1 cellular context compared by ENCODE assay signal in the genomic region with DNA sequence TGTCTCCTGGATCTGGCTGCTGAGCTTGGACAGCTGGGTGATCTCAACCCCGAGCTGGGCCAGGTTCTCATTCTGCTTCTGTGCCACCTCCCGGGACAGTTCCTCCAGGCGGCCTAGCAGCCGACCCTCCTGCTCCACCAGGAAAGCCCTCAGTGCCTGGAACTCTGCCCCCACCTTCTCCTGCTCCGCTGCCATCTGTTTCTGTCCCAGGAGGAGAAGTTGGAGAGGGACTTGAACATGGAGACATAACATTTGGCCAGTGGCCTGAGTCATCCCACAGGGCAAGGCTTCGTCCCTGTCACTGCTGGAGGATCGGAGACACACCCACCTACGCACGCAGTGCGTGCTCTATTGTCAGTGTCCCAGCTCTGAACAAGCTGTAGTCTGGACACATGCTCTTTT.
TF ChIP-seq lines count a peak whose summit lies in the region.

No MANE protein-coding gene starts in this region.

TF ChIP-seq in H1, 55 proteins besides CTCF, POLR2A, EP300 and RAD21:
- TF ChIP-seq SIX5 (IDR thresholded peaks at IDR 0.05; ENCODE audit: low read depth, low read length) (no peak), SP1 (IDR thresholded peaks at IDR 0.05; ENCODE audit: low read depth, low read length) (no peak), CREB1 (IDR thresholded peaks at IDR 0.05) (no peak), FOSL1 (IDR thresholded peaks at IDR 0.05; ENCODE audit: insufficient read depth, low read depth, low read length) (no peak), GTF2F1 (IDR thresholded peaks at IDR 0.05; ENCODE audit: borderline replicate concordance, low read depth, low read length) (no peak), EZH2 (IDR thresholded peaks at IDR 0.05; ENCODE audit: low read depth, low read length, severe bottlenecking) (no peak), CBX8 (IDR thresholded peaks at IDR 0.05; ENCODE audit: borderline replicate concordance, low read depth, low read length) (no peak), CHD1 (IDR thresholded peaks at IDR 0.05; ENCODE audit: low read depth, low read length) (no peak), SUZ12 (IDR thresholded peaks at IDR 0.05; ENCODE audit: low read length) (no peak)
- TF ChIP-seq, protein P1, sequence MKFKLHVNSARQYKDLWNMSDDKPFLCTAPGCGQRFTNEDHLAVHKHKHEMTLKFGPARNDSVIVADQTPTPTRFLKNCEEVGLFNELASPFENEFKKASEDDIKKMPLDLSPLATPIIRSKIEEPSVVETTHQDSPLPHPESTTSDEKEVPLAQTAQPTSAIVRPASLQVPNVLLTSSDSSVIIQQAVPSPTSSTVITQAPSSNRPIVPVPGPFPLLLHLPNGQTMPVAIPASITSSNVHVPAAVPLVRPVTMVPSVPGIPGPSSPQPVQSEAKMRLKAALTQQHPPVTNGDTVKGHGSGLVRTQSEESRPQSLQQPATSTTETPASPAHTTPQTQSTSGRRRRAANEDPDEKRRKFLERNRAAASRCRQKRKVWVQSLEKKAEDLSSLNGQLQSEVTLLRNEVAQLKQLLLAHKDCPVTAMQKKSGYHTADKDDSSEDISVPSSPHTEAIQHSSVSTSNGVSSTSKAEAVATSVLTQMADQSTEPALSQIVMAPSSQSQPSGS (IDR thresholded peaks at IDR 0.05; ENCODE audit: low read length), result no peak
